In genomic region chr9:41106472-41107116, GRCh38 we compare ENCODE assay signal across 13 cellular contexts. TPM values are rescaled to one million over a fixed set of nuclear protein-coding genes. Genes with fewer than 3 reads are reported as not detected.
A peak's percentile ranks its signal among the peaks of the same experiment; 100 is the strongest.
DNase-seq lines count a peak whose midpoint lies in the region; ATAC-seq, FAIRE-seq and TF ChIP-seq lines count a peak whose summit lies in the region.
"Not testable (repeated sequence)": the region's sequence is repeated elsewhere in the genome, so short reads cannot be mapped to it uniquely, and the experiment has no call there.
"Had no signal": no experiment of that assay in that cellular context is flagged by ENCODE, and none has a peak within 500 bp of the region (broad histone marks: within the 10 kb centered on the region; RNA-seq: fewer than 3 reads in every experiment).

No MANE protein-coding gene starts in this region.

- in situ Hi-C loops in HepG2 (cut with HindIII; ENCODE audit: extremely low pct_ligation_motif_present, low pct_unique_long_range_greater_than_20kb), result not testable (repeated sequence)

- not testable (repeated sequence) for H3K9me3 Mint-ChIP-seq in activated CD4-positive, alpha-beta T cell treated with anti-CD3 and anti-CD28 coated beads, Interleukin-2, amount 10 ng/mL, durations not matched to agents 24 days and 14 days; neural progenitor cell; stimulated activated naive CD8-positive, alpha-beta T cell treated with anti-CD3 and anti-CD28 coated beads, Interleukin-15, amount 100 ng/mL, for 72 hours

- peak in 1 of 2 experiments; percentile 18; a peak in 2 of 6 replicates for ATAC-seq in A549
- peak in 5 of 8 donors; percentile 11 to 56 (median 25) for ATAC-seq in heart right ventricle
- ATAC-seq in HepG2, result peak; percentile 41; the same call in 1 of the 3 replicates
- peak; percentile 29 for ATAC-seq in stimulated activated naive CD8-positive, alpha-beta T cell treated with anti-CD3 and anti-CD28 coated beads, Interleukin-15, amount 100 ng/mL, for 72 hours
- peak; percentile 66 for ATAC-seq in aorta (ENCODE audit: low FRiP score)

- DNase-seq in A549 (ENCODE audit: low read depth in 1 of 2, low spot score in 1 of 2); heart right ventricle; HepG2 (ENCODE audit: low spot score); neural progenitor cell (ENCODE audit: low spot score); stimulated activated naive CD8-positive, alpha-beta T cell treated with anti-CD3 and anti-CD28 coated beads, Interleukin-15, amount 100 ng/mL, for 72 hours; aorta: not testable (repeated sequence)
- DNase-seq in activated CD4-positive, alpha-beta T cell treated with anti-CD3 and anti-CD28 coated beads, Interleukin-2, amount 10 ng/mL, durations not matched to agents 24 days and 14 days, result peak; percentile 42
- peak; percentile 40 for DNase-seq in spleen

- TF ChIP-seq RAD21 in A549 (conservative IDR thresholded peaks at IDR 0.05 in 1 of 2, IDR thresholded peaks at IDR 0.05 in 1 of 2); HepG2 (CRISPR knock-in tag; IDR thresholded peaks at IDR 0.05): not testable (repeated sequence)

- TF ChIP-seq CTCF in A549 (IDR thresholded peaks at IDR 0.05); heart right ventricle (IDR thresholded peaks at IDR 0.05); HepG2 (CRISPR knock-in tag; IDR thresholded peaks at IDR 0.05); neural progenitor cell (IDR thresholded peaks at IDR 0.05); spleen (IDR thresholded peaks at IDR 0.05 in 8 of 11, conservative IDR thresholded peaks at IDR 0.05 in 3 of 11): not testable (repeated sequence)

- TF ChIP-seq POLR2A in A549 (IDR thresholded peaks at IDR 0.05; ENCODE audit: low read length); HepG2 (IDR thresholded peaks at IDR 0.05; ENCODE audit: insufficient read depth in 1 of 2, low read depth in 2 of 2, low read length in 2 of 2); spleen (IDR thresholded peaks at IDR 0.05): not testable (repeated sequence)

- not testable (repeated sequence) for H3K4me1 ChIP-seq in A549; heart right ventricle; HepG2 (ENCODE audit: insufficient read depth, low read length); neural progenitor cell; spleen; aorta (ENCODE audit: control insufficient read depth in 1 of 2, insufficient read depth in 2 of 2, low read length in 2 of 2)

- H3K27me3 Mint-ChIP-seq in activated CD4-positive, alpha-beta T cell treated with anti-CD3 and anti-CD28 coated beads, Interleukin-2, amount 10 ng/mL, durations not matched to agents 24 days and 14 days; neural progenitor cell (ENCODE audit: insufficient read depth, low read depth); stimulated activated naive CD8-positive, alpha-beta T cell treated with anti-CD3 and anti-CD28 coated beads, Interleukin-15, amount 100 ng/mL, for 72 hours: not testable (repeated sequence)

- not testable (repeated sequence) for H3K9ac ChIP-seq in HepG2 (ENCODE audit: insufficient read depth, low read depth, low read length); neural progenitor cell

- H3K4me3 ChIP-seq in A549; heart right ventricle; HepG2 (replicated peaks in 1 of 3; ENCODE audit: insufficient read depth in 1 of 3, low read depth in 2 of 3, low read length in 3 of 3); spleen; aorta (ENCODE audit: low read length in 2 of 2): not testable (repeated sequence)
- H3K4me3 ChIP-seq in neural progenitor cell, result peak overlapping the region; percentile 39

- H3K4me3 Mint-ChIP-seq in activated CD4-positive, alpha-beta T cell treated with anti-CD3 and anti-CD28 coated beads, Interleukin-2, amount 10 ng/mL, durations not matched to agents 24 days and 14 days; neural progenitor cell; stimulated activated naive CD8-positive, alpha-beta T cell treated with anti-CD3 and anti-CD28 coated beads, Interleukin-15, amount 100 ng/mL, for 72 hours: not testable (repeated sequence)

- H3K27ac Mint-ChIP-seq in activated CD4-positive, alpha-beta T cell treated with anti-CD3 and anti-CD28 coated beads, Interleukin-2, amount 10 ng/mL, durations not matched to agents 24 days and 14 days; neural progenitor cell; stimulated activated naive CD8-positive, alpha-beta T cell treated with anti-CD3 and anti-CD28 coated beads, Interleukin-15, amount 100 ng/mL, for 72 hours: not testable (repeated sequence)

- not testable (repeated sequence) for H3K36me3 Mint-ChIP-seq in activated CD4-positive, alpha-beta T cell treated with anti-CD3 and anti-CD28 coated beads, Interleukin-2, amount 10 ng/mL, durations not matched to agents 24 days and 14 days (ENCODE audit: low read depth); neural progenitor cell

- FAIRE-seq in A549 (lab: Jason Lieb, UNC); HepG2 (lab: Jason Lieb, UNC): not testable (repeated sequence)

- H3F3A ChIP-seq in neural progenitor cell (ENCODE audit: low read depth), result not testable (repeated sequence)

- H3K27me3 ChIP-seq in heart right ventricle (peaks cover 0 to 30% (median 18%) of the 10 kb centered on the region in 7 donors), neural progenitor cell (peaks cover 55% of the 10 kb centered on the region), spleen (replicated peaks in 1 of 7) (peaks cover 0 to 43% (median 14%) of the 10 kb centered on the region in 7 donors)
- not testable (repeated sequence) for H3K27me3 ChIP-seq in HepG2 (ENCODE audit: control insufficient read depth in 1 of 2, insufficient read depth in 2 of 2, low read length in 2 of 2); aorta (ENCODE audit: control insufficient read depth in 1 of 2, insufficient read depth in 2 of 2, low read length in 1 of 2)

- H4K20me1 ChIP-seq in HepG2 (ENCODE audit: insufficient read depth, low read length); neural progenitor cell (ENCODE audit: low read depth): not testable (repeated sequence)

- H3K4me1 Mint-ChIP-seq in activated CD4-positive, alpha-beta T cell treated with anti-CD3 and anti-CD28 coated beads, Interleukin-2, amount 10 ng/mL, durations not matched to agents 24 days and 14 days; neural progenitor cell; stimulated activated naive CD8-positive, alpha-beta T cell treated with anti-CD3 and anti-CD28 coated beads, Interleukin-15, amount 100 ng/mL, for 72 hours: not testable (repeated sequence)

- not testable (repeated sequence) for H3K36me3 ChIP-seq in heart right ventricle; HepG2 (replicated peaks in 1 of 2; ENCODE audit: control insufficient read depth in 1 of 2, insufficient read depth in 2 of 2, low read length in 2 of 2); neural progenitor cell; spleen; aorta (ENCODE audit: control insufficient read depth in 1 of 2, insufficient read depth in 2 of 2, low read length in 1 of 2)

- CTCF ChIA-PET in A549 (lab: Yijun Ruan, JAX); HepG2 (lab: Yijun Ruan, JAX; ENCODE audit: low intra/inter-chr PET ratio, low total read pairs): not testable (repeated sequence)

- BruUV-seq in HepG2 (replicated peaks; lab: Mats Ljungman, UMichigan), result not testable (repeated sequence)

- not testable (repeated sequence) for H3K9me3 ChIP-seq in A549; heart right ventricle; HepG2 (ENCODE audit: low read length); neural progenitor cell (ENCODE audit: low read depth); spleen; aorta (ENCODE audit: control insufficient read depth, low read length)

- intact Hi-C loops in activated CD4-positive, alpha-beta T cell treated with anti-CD3 and anti-CD28 coated beads, Interleukin-2, amount 10 ng/mL, durations not matched to agents 24 days and 14 days (cut with micrococcal nuclease); heart right ventricle (cut with DNase I); HepG2 (cut with micrococcal nuclease; ENCODE audit: unreplicated experiment); spleen (cut with DNase I; ENCODE audit: low total_unique reads); aorta (cut with DNase I): not testable (repeated sequence)

- POLR2A ChIA-PET in A549 (lab: Yijun Ruan, JAX); HepG2 (lab: Yijun Ruan, JAX): not testable (repeated sequence)

- H2AFZ ChIP-seq in HepG2 (ENCODE audit: low read length); neural progenitor cell (replicated peaks): not testable (repeated sequence)

- WGBS in A549 (ENCODE audit: missing lambda C conversion rate), result 28% methylated on average over 5 of the region's 34 CpGs
- WGBS in heart right ventricle, 2 donors, result 22 to 29% methylated on average over 20 to 23 of the region's 34 CpGs
- WGBS in HepG2 (ENCODE audit: low lambda C conversion rate), result 75% methylated on average over 6 of the region's 34 CpGs
- WGBS in spleen, 5 donors, result 16 to 41% (median 22%) methylated on average over 4 to 26 of the region's 34 CpGs
- WGBS in aorta, 2 donors, result 14 to 19% methylated on average over 17 to 27 of the region's 34 CpGs

- not testable (repeated sequence) for H3K79me2 ChIP-seq in HepG2 (ENCODE audit: insufficient read depth, low read length); neural progenitor cell (ENCODE audit: low read depth)

- H3K27ac ChIP-seq in A549; heart right ventricle; HepG2 (ENCODE audit: extremely low read length, insufficient read depth, low read length); neural progenitor cell; spleen; aorta (ENCODE audit: low read depth in 1 of 2, low read length in 2 of 2): not testable (repeated sequence)

- H3K4me2 ChIP-seq in A549 (peak overlapping the region; percentile 47; the same call in 2 of the 3 replicates), neural progenitor cell (peak overlapping the region; percentile 71)
- not testable (repeated sequence) for H3K4me2 ChIP-seq in HepG2 (ENCODE audit: low read depth, low read length)

- not testable (repeated sequence) for TF ChIP-seq EP300 in A549 (IDR thresholded peaks at IDR 0.05); HepG2 (IDR thresholded peaks at IDR 0.05; ENCODE audit: low read depth in 2 of 2, low read length in 2 of 2); HepG2 (CRISPR knock-in tag; IDR thresholded peaks at IDR 0.05; ENCODE audit: borderline replicate concordance)

RNA-seq across cellular contexts. Expression of gene FOXD4L6, which starts 21.9 kb away (rescaled TPM):
- 0.08 TPM in 1 of 2 replicates, not detected in the other for polyA plus RNA-seq in A549 (2011; rRNA removed)
- 0.03 and 0.06 TPM in 2 replicates for polyA plus RNA-seq in A549 (2012; cell fraction: cytosol; rRNA removed)
- 0.30 and 0.38 TPM in 2 replicates for polyA plus RNA-seq in A549 (2012; cell fraction: nucleus; rRNA removed)
- polyA plus RNA-seq in A549 (2017; fragmentation: RNase III; extraction: RNeasy Plus Mini Kit Qiagen cat#74134 plus additional on column Dnase treatment), result not detected in 3 replicates
- polyA minus RNA-seq in A549 (2011; rRNA and poly(A)+ RNA removed), result not detected in 2 replicates
- not detected in 2 replicates for total RNA-seq in activated CD4-positive, alpha-beta T cell treated with anti-CD3 and anti-CD28 coated beads, Interleukin-2, amount 10 ng/mL, durations not matched to agents 24 days and 14 days
- not detected for total RNA-seq in heart right ventricle
- polyA plus RNA-seq in heart right ventricle, result not detected
- total RNA-seq in HepG2 (2016; rRNA removed; fragmentation: Illumina TruSeq; extraction: Trizol), result 0.11 TPM in 1 of 2 replicates, not detected in the other
- total RNA-seq in HepG2 (2016; cell fraction: cytosol; rRNA removed; fragmentation: Illumina TruSeq; extraction: Trizol; ENCODE audit: low read depth), result 0.20 TPM in 1 of 2 replicates, not detected in the other
- not detected in 2 replicates for total RNA-seq in HepG2 (2016; cell fraction: insoluble cytoplasmic fraction; rRNA removed; fragmentation: Illumina TruSeq; extraction: Trizol)
- total RNA-seq in HepG2 (2016; cell fraction: membrane; rRNA removed; fragmentation: Illumina TruSeq; extraction: Trizol), result not detected in 2 replicates
- 0.44 TPM in 1 of 2 replicates, not detected in the other for total RNA-seq in HepG2 (2016; cell fraction: nucleus; rRNA removed; fragmentation: Illumina TruSeq; extraction: Trizol)
- polyA plus RNA-seq in HepG2 (2011; rRNA removed), result 0.13 TPM in 1 of 2 replicates, not detected in the other
- 0.05 TPM in 1 of 2 replicates, not detected in the other for polyA plus RNA-seq in HepG2 (2011; cell fraction: cytosol; rRNA removed)
- 0.66 and 0.82 TPM in 2 replicates for polyA plus RNA-seq in HepG2 (2011; cell fraction: nucleus; rRNA removed)
- polyA plus RNA-seq in HepG2 (2012), result not detected in 2 replicates
- 0.15 TPM in 1 of 2 replicates, not detected in the other for polyA plus RNA-seq in HepG2 (2016; cell fraction: cytosol; fragmentation: Illumina TruSeq; extraction: Trizol; ENCODE audit: low read depth)
- not detected in 2 replicates for polyA plus RNA-seq in HepG2 (2016; cell fraction: insoluble cytoplasmic fraction; fragmentation: Illumina TruSeq; extraction: Trizol; ENCODE audit: low read depth)
- 0.13 TPM in 1 of 2 replicates, not detected in the other for polyA plus RNA-seq in HepG2 (2016; cell fraction: membrane; fragmentation: Illumina TruSeq; extraction: Trizol; ENCODE audit: low read depth)
- 0.44 TPM in 1 of 2 replicates, not detected in the other for polyA plus RNA-seq in HepG2 (2016; cell fraction: nucleus; fragmentation: Illumina TruSeq; extraction: Trizol; ENCODE audit: insufficient read depth, low read depth)
- polyA minus RNA-seq in HepG2 (2011; rRNA and poly(A)+ RNA removed; ENCODE audit: low replicate concordance), result 0.12 and 0.62 TPM in 2 replicates
- polyA minus RNA-seq in HepG2 (2011; cell fraction: cytosol; rRNA and poly(A)+ RNA removed), result not detected in 2 replicates
- 1.0 and 1.6 TPM in 2 replicates for polyA minus RNA-seq in HepG2 (2011; cell fraction: nucleus; rRNA and poly(A)+ RNA removed)
- not detected in 2 replicates for total RNA-seq in neural progenitor cell (ENCODE audit: low replicate concordance)
- under 1 TPM in 1 of 7 donors, not detected in 6; 0.68 TPM for total RNA-seq in spleen
- polyA plus RNA-seq in spleen, result under 1 TPM in 1 of 3 donors, not detected in 2; 0.04 TPM
- not detected for total RNA-seq in aorta
- polyA plus RNA-seq in aorta, result not detected
- total RNA-seq: CD4-positive, alpha-beta T cell; CD8-positive, alpha-beta memory T cell; GM12878 had no signal
- polyA plus RNA-seq: CD14-positive monocyte; CD8-positive, alpha-beta memory T cell; GM23248 had no signal
